Comparison of ENCODE assay signal across 10 cellular contexts in the genomic region with DNA sequence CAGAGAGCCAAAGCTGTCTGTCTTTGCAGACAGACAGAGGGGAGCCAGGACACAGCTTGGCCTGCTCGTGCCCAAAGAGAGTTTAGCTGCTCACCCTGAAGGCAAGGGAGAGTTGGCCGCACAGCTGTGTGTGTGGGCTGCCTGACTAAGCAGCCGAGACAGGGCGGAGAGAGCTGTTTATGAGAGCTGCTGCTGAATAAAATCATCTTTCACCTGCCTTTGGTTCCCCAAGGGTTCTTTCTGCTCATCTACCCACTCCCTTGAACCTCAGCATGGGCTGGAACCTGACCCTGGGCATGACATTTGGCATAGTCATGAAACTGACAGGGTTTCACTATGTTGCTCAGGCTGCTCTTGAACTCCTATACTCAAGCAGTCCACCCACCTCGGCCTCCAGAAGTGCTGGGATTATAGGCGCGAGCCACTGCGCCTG.
DNase-seq lines count a peak whose midpoint lies in the region; ATAC-seq, FAIRE-seq and TF ChIP-seq lines count a peak whose summit lies in the region.
"Had no signal": no experiment of that assay in that cellular context is flagged by ENCODE, and none has a peak within 500 bp of the region (broad histone marks: within the 10 kb centered on the region; RNA-seq: fewer than 3 reads in every experiment).

No MANE protein-coding gene starts in this region.

- DNase-seq in HFF-Myc (ENCODE audit: extremely low read depth, low read depth) (peak; percentile 2), SW480 (ENCODE audit: low spot score) (peak; percentile 7), left kidney (ENCODE audit: low read depth, low spot score) (peak; percentile 27), RCC 7860 (ENCODE audit: low spot score) (no peak)
- no peak for DNase-seq in activated CD4-positive, CD25-positive, alpha-beta regulatory T cell (lab: John Stamatoyannopoulos, UW)
- no peak for DNase-seq in stimulated activated CD4-positive, alpha-beta T cell treated with anti-CD3 and anti-CD28 coated beads, Interleukin-12 subunit alpha, Interleukin-12 subunit beta, amount 100 ng/mL, for 4 hours
- DNase-seq: MV-4-11 had no signal

- no peak for TF ChIP-seq CTCF in HFF-Myc (IDR thresholded peaks at IDR 0.05; ENCODE audit: low read depth, low read length, missing control alignments)

- peak; percentile 12 for TF ChIP-seq POLR2A in GM18505 (IDR thresholded peaks at IDR 0.05; ENCODE audit: borderline replicate concordance, extremely low read depth, insufficient read depth, insufficient read length)

- FAIRE-seq in RCC 7860 (lab: Jason Lieb, UNC) = no peak

- ATAC-seq in GM18505 (IDR thresholded peaks at IDR 0.05; ENCODE audit: unreplicated experiment) = peak; percentile 58
- no peak for ATAC-seq in GM19397 (IDR thresholded peaks at IDR 0.05; ENCODE audit: unreplicated experiment)

- no peak overlapping the region for H3K4me3 ChIP-seq in HFF-Myc (replicated peaks; ENCODE audit: low read depth, low read length)
- H3K4me3 ChIP-seq: hepatocyte had no signal

Comparison
In these comparisons a context has a peak if more than half of its experiments do, and no peak if none do; other contexts are left out.
1. DNase-seq: peak in HFF-Myc (single experiment), SW480 (single experiment) and left kidney (single experiment); none in activated CD4-positive, CD25-positive, alpha-beta regulatory T cell (0 of 4), stimulated activated CD4-positive, alpha-beta T cell treated with anti-CD3 and anti-CD28 coated beads, Interleukin-12 subunit alpha, Interleukin-12 subunit beta, amount 100 ng/mL, for 4 hours (single experiment) and RCC 7860 (single experiment).